In genomic region chr2:231816327-231817026, GRCh38 we compare ENCODE assay signal across 1 cellular context.
TF ChIP-seq lines count a peak whose summit lies in the region.

No MANE protein-coding gene starts in this region.

TF ChIP-seq in HepG2, 621 proteins besides CTCF, POLR2A, EP300 and RAD21:
- TF ChIP-seq, protein P1, sequence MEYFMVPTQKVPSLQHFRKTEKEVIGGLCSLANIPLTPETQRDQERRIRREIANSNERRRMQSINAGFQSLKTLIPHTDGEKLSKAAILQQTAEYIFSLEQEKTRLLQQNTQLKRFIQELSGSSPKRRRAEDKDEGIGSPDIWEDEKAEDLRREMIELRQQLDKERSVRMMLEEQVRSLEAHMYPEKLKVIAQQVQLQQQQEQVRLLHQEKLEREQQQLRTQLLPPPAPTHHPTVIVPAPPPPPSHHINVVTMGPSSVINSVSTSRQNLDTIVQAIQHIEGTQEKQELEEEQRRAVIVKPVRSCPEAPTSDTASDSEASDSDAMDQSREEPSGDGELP (IDR thresholded peaks at IDR 0.05; ENCODE audit: borderline replicate concordance, low read depth) = peak; percentile 73
- TF ChIP-seq ZNF12 (CRISPR knock-in tag; IDR thresholded peaks at IDR 0.05) = no peak
